Comparison of ENCODE assay signal across 7 cellular contexts in genomic region chr9:33289936-33290246, GRCh38. TPM values are rescaled to one million over a fixed set of nuclear protein-coding genes. Genes with fewer than 3 reads are reported as not detected.
DNase-seq lines count a peak whose midpoint lies in the region; ATAC-seq and TF ChIP-seq lines count a peak whose summit lies in the region.

No MANE protein-coding gene starts in this region.

- TF ChIP-seq POLR2A in heart left ventricle (IDR thresholded peaks at IDR 0.05): no peak

- H3K27ac ChIP-seq in VCaP: peak overlapping the region; percentile 99
- peak overlapping the region; percentile 94 to 100 (median 98) for H3K27ac ChIP-seq in heart left ventricle
- peak overlapping the region; percentile 24 to 100 (median 99) for H3K27ac ChIP-seq in skin epidermis

- TF ChIP-seq CTCF in VCaP (conservative IDR thresholded peaks at IDR 0.05): no peak
- no peak for TF ChIP-seq CTCF in heart left ventricle (IDR thresholded peaks at IDR 0.05)

- peak; percentile 54 to 62 (median 59) for ATAC-seq in heart left ventricle

- no peaks in the 10 kb centered on the region for H3K27me3 ChIP-seq in H7 (ENCODE audit: control insufficient read depth, insufficient read depth, low read length)
- no peaks in the 10 kb centered on the region for H3K27me3 ChIP-seq in heart left ventricle

- peak overlapping the region; percentile 96 for H3K4me3 ChIP-seq in H7 (ENCODE audit: insufficient read depth, low read depth, low read length)
- H3K4me3 ChIP-seq in heart left ventricle: peak overlapping the region; percentile 56 to 94 (median 78)
- peak overlapping the region; percentile 55 to 86 (median 75) for H3K4me3 ChIP-seq in skin epidermis

- peaks cover 9 to 54% (median 33%) of the 10 kb centered on the region in 12 donors for H3K4me1 ChIP-seq in heart left ventricle

- intact Hi-C loops in heart left ventricle (cut with DNase I): loop anchor here in 7 of 10 donors (1.0 to 10.0 kb wide), 8 partner anchors 26 to 435 kb away; partner anchors contain the start of gene BAG1 (in 1 of the 7)

- H3K9me3 ChIP-seq in heart left ventricle: no peaks in the 10 kb centered on the region

- H3K36me3 ChIP-seq in H7 (replicated peaks; ENCODE audit: control insufficient read depth, insufficient read depth, low read length): 0 out of 2 replicates have a peak, but pooled peaks cover 1% of the 10 kb centered on the region
- peaks cover 0 to 43% (median 31%) of the 10 kb centered on the region in 9 donors for H3K36me3 ChIP-seq in heart left ventricle

- DNase-seq in H7: no peak
- no peak for DNase-seq in heart left ventricle
- DNase-seq in putamen (ENCODE audit: low spot score): no peak
- DNase-seq in NCI-H1436 (lab: John Stamatoyannopoulos, UW): no peak
- no peak for DNase-seq in HuH-7.5 (ENCODE audit: low spot score)

- WGBS in heart left ventricle, 4 donors: 0 to 1% (median 1%) methylated on average over 14 of the region's 14 CpGs

RNA-seq across cellular contexts. Expression of gene NFX1, which starts 0.4 kb away (rescaled TPM):
- total RNA-seq in H7 (2014; rRNA removed; shearing (Covaris generic)): 14.0 and 21.9 TPM in 2 replicates
- total RNA-seq in heart left ventricle: 10 to 100 TPM; 25.4 to 42.0 (median 36.1) TPM
- polyA plus RNA-seq in heart left ventricle: 10 to 100 TPM; 13.7 to 23.8 TPM

RNA-seq across cellular contexts. Expression of gene CHMP5, which starts 25.0 kb away (rescaled TPM):
- total RNA-seq in H7 (2014; rRNA removed; shearing (Covaris generic)): 44.6 and 60.0 TPM in 2 replicates
- total RNA-seq in heart left ventricle: 10 to 100 TPM; 37.6 to 58.5 (median 53.0) TPM
- polyA plus RNA-seq in heart left ventricle: 10 to 100 TPM; 24.7 to 76.5 TPM

RNA-seq across cellular contexts. Expression of gene BAG1, which starts 25.4 kb away (rescaled TPM):
- total RNA-seq in H7 (2014; rRNA removed; shearing (Covaris generic)): 27.8 and 28.7 TPM in 2 replicates
- total RNA-seq in heart left ventricle: 100 to 1,000 TPM in 6 of 9 donors, 10 to 100 TPM in 3; 71.0 to 144 (median 112) TPM
- 100 to 1,000 TPM; 110 to 132 TPM for polyA plus RNA-seq in heart left ventricle

RNA-seq across cellular contexts. Expression of gene SPINK4, which starts 49.9 kb away (rescaled TPM):
- total RNA-seq in H7 (2014; rRNA removed; shearing (Covaris generic)): not detected in 2 replicates
- not detected for total RNA-seq in heart left ventricle
- polyA plus RNA-seq in heart left ventricle: not detected
